Comparison of ENCODE assay signal across 9 cellular contexts in genomic region chr12:3964404-3964803, GRCh38.
DNase-seq lines count a peak whose midpoint lies in the region; ATAC-seq and TF ChIP-seq lines count a peak whose summit lies in the region.
"Had no signal": no experiment of that assay in that cellular context is flagged by ENCODE, and none has a peak within 500 bp of the region (broad histone marks: within the 10 kb centered on the region; RNA-seq: fewer than 3 reads in every experiment).

No MANE protein-coding gene starts in this region.

- no peaks in the 10 kb centered on the region for H3K4me1 ChIP-seq in osteoblast (ENCODE audit: insufficient read depth, low read length)
- H3K4me1 ChIP-seq: tibial nerve had no signal

- H3K27me3 ChIP-seq in brain microvascular endothelial cell (replicated peaks), result no peaks in the 10 kb centered on the region
- H3K27me3 ChIP-seq in osteoblast (ENCODE audit: insufficient read depth, low read length), result no peaks in the 10 kb centered on the region
- H3K27me3 ChIP-seq: tibial nerve had no signal

- TF ChIP-seq CTCF in brain microvascular endothelial cell (IDR thresholded peaks at IDR 0.05; ENCODE audit: low read depth, low read length, missing control alignments), result peak; percentile 24
- peak; percentile 30 for TF ChIP-seq CTCF in osteoblast (IDR thresholded peaks at IDR 0.05; ENCODE audit: extremely low read depth, low read depth, low read length)

- H2AFZ ChIP-seq in osteoblast (ENCODE audit: low read length), result no peak overlapping the region

- H3K27ac ChIP-seq in brain microvascular endothelial cell (no peak overlapping the region), osteoblast (ENCODE audit: low read depth, low read length) (no peak overlapping the region), substantia nigra (ENCODE audit: low read depth, low read length, poor library complexity, severe bottlenecking) (no peak overlapping the region)
- H3K27ac ChIP-seq: tibial nerve had no signal

- no peaks in the 10 kb centered on the region for H4K20me1 ChIP-seq in osteoblast (ENCODE audit: insufficient read depth, low read length)

- DNase-seq in DMS 273 (lab: John Stamatoyannopoulos, UW; ENCODE audit: unreplicated experiment) (peak; percentile 7), DMS 273 treated with DMSO at 0.1 percent for 48 hours (lab: John Stamatoyannopoulos, UW) (no peak), brain microvascular endothelial cell (no peak), osteoblast (ENCODE audit: insufficient read length, low spot score, missing footprints) (no peak), SK-N-DZ (ENCODE audit: low spot score) (no peak), substantia nigra (lab: John Stamatoyannopoulos, UW) (no peak)

- peak; percentile 59 for TF ChIP-seq RAD21 in Ishikawa (IDR thresholded peaks at IDR 0.05; ENCODE audit: low read depth)

- no peak for TF ChIP-seq EP300 in Ishikawa (IDR thresholded peaks at IDR 0.05; ENCODE audit: borderline replicate concordance)

- H3K4me2 ChIP-seq in osteoblast (ENCODE audit: insufficient read depth, low read length), result no peak overlapping the region

- H3K36me3 ChIP-seq in brain microvascular endothelial cell (replicated peaks) (no peaks in the 10 kb centered on the region), osteoblast (ENCODE audit: insufficient read depth, low read length) (no peaks in the 10 kb centered on the region)
- H3K36me3 ChIP-seq: tibial nerve had no signal

- no peaks in the 10 kb centered on the region for H3K9me3 ChIP-seq in osteoblast (ENCODE audit: low read depth, low read length)
- H3K9me3 ChIP-seq: tibial nerve had no signal

- no peak for ATAC-seq in HG03457 (IDR thresholded peaks at IDR 0.05; ENCODE audit: unreplicated experiment)

- no peaks in the 10 kb centered on the region for H3K79me2 ChIP-seq in osteoblast (ENCODE audit: insufficient read depth, low read length)

- in situ Hi-C loops in brain microvascular endothelial cell (cut with HindIII; ENCODE audit: low pct_ligation_motif_present, low sequenced_read_pairs), result no loop called here

- no peak overlapping the region for H3K4me3 ChIP-seq in brain microvascular endothelial cell (ENCODE audit: low read depth, low read length)
- H3K4me3 ChIP-seq in osteoblast (ENCODE audit: insufficient read depth, low read length), result no peak overlapping the region
- H3K4me3 ChIP-seq: tibial nerve had no signal

TF ChIP-seq in Ishikawa, 13 proteins besides CTCF, POLR2A, EP300 and RAD21:
- TF ChIP-seq NFIC (IDR thresholded peaks at IDR 0.05), result no peak
- no peak for TF ChIP-seq EGR1 (IDR thresholded peaks at IDR 0.05)
- no peak for TF ChIP-seq TCF12 (IDR thresholded peaks at IDR 0.05; ENCODE audit: low read depth)
- no peak for TF ChIP-seq TAF1 (IDR thresholded peaks at IDR 0.05; ENCODE audit: low read depth)
- TF ChIP-seq FOXM1 (IDR thresholded peaks at IDR 0.05; ENCODE audit: borderline replicate concordance, low read depth), result no peak
- no peak for TF ChIP-seq MAX (IDR thresholded peaks at IDR 0.05)
- no peak for TF ChIP-seq ZBTB7A (IDR thresholded peaks at IDR 0.05; ENCODE audit: low read depth)
- TF ChIP-seq, protein P1, sequence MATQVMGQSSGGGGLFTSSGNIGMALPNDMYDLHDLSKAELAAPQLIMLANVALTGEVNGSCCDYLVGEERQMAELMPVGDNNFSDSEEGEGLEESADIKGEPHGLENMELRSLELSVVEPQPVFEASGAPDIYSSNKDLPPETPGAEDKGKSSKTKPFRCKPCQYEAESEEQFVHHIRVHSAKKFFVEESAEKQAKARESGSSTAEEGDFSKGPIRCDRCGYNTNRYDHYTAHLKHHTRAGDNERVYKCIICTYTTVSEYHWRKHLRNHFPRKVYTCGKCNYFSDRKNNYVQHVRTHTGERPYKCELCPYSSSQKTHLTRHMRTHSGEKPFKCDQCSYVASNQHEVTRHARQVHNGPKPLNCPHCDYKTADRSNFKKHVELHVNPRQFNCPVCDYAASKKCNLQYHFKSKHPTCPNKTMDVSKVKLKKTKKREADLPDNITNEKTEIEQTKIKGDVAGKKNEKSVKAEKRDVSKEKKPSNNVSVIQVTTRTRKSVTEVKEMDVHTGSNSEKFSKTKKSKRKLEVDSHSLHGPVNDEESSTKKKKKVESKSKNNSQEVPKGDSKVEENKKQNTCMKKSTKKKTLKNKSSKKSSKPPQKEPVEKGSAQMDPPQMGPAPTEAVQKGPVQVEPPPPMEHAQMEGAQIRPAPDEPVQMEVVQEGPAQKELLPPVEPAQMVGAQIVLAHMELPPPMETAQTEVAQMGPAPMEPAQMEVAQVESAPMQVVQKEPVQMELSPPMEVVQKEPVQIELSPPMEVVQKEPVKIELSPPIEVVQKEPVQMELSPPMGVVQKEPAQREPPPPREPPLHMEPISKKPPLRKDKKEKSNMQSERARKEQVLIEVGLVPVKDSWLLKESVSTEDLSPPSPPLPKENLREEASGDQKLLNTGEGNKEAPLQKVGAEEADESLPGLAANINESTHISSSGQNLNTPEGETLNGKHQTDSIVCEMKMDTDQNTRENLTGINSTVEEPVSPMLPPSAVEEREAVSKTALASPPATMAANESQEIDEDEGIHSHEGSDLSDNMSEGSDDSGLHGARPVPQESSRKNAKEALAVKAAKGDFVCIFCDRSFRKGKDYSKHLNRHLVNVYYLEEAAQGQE (IDR thresholded peaks at IDR 0.05; ENCODE audit: low read depth), result no peak
- TF ChIP-seq CEBPB (IDR thresholded peaks at IDR 0.05), result no peak
- no peak for TF ChIP-seq YY1 (IDR thresholded peaks at IDR 0.05; ENCODE audit: low read depth)
- no peak for TF ChIP-seq TEAD4 (IDR thresholded peaks at IDR 0.05)
- TF ChIP-seq CREB1 (IDR thresholded peaks at IDR 0.05; ENCODE audit: low read depth), result no peak
- TF ChIP-seq USF1 (IDR thresholded peaks at IDR 0.05), result no peak
